ENCODE assay signal across 1 cellular context in genomic region chr1:230844561-230844960, GRCh38.
TF ChIP-seq lines count a peak whose summit lies in the region.

No MANE protein-coding gene starts in this region.

TF ChIP-seq in HepG2, 621 proteins besides CTCF, POLR2A, EP300 and RAD21:
- TF ChIP-seq ZBTB4 (CRISPR knock-in tag; IDR thresholded peaks at IDR 0.05; ENCODE audit: borderline replicate concordance) (no peak), DNMT3B (CRISPR knock-in tag; conservative IDR thresholded peaks at IDR 0.05) (no peak), SNAPC2 (CRISPR knock-in tag; IDR thresholded peaks at IDR 0.05) (no peak), ZNF367 (CRISPR knock-in tag; IDR thresholded peaks at IDR 0.05; ENCODE audit: borderline replicate concordance) (no peak), CSRNP2 (CRISPR knock-in tag; conservative IDR thresholded peaks at IDR 0.05; ENCODE audit: low read depth) (no peak), JUND (CRISPR knock-in tag; IDR thresholded peaks at IDR 0.05) (no peak), NFYC (CRISPR knock-in tag; IDR thresholded peaks at IDR 0.05) (no peak), KLF9 (CRISPR knock-in tag; IDR thresholded peaks at IDR 0.05; ENCODE audit: low read depth) (no peak), ZNF263 (CRISPR knock-in tag; IDR thresholded peaks at IDR 0.05) (no peak), REPIN1 (CRISPR knock-in tag; IDR thresholded peaks at IDR 0.05; ENCODE audit: borderline replicate concordance, low read depth) (no peak), HES4 (CRISPR knock-in tag; IDR thresholded peaks at IDR 0.05; ENCODE audit: borderline replicate concordance) (no peak), GPBP1L1 (CRISPR knock-in tag; IDR thresholded peaks at IDR 0.05) (no peak), ZFP36L1 (CRISPR knock-in tag; IDR thresholded peaks at IDR 0.05) (no peak)
- TF ChIP-seq, protein P1, sequence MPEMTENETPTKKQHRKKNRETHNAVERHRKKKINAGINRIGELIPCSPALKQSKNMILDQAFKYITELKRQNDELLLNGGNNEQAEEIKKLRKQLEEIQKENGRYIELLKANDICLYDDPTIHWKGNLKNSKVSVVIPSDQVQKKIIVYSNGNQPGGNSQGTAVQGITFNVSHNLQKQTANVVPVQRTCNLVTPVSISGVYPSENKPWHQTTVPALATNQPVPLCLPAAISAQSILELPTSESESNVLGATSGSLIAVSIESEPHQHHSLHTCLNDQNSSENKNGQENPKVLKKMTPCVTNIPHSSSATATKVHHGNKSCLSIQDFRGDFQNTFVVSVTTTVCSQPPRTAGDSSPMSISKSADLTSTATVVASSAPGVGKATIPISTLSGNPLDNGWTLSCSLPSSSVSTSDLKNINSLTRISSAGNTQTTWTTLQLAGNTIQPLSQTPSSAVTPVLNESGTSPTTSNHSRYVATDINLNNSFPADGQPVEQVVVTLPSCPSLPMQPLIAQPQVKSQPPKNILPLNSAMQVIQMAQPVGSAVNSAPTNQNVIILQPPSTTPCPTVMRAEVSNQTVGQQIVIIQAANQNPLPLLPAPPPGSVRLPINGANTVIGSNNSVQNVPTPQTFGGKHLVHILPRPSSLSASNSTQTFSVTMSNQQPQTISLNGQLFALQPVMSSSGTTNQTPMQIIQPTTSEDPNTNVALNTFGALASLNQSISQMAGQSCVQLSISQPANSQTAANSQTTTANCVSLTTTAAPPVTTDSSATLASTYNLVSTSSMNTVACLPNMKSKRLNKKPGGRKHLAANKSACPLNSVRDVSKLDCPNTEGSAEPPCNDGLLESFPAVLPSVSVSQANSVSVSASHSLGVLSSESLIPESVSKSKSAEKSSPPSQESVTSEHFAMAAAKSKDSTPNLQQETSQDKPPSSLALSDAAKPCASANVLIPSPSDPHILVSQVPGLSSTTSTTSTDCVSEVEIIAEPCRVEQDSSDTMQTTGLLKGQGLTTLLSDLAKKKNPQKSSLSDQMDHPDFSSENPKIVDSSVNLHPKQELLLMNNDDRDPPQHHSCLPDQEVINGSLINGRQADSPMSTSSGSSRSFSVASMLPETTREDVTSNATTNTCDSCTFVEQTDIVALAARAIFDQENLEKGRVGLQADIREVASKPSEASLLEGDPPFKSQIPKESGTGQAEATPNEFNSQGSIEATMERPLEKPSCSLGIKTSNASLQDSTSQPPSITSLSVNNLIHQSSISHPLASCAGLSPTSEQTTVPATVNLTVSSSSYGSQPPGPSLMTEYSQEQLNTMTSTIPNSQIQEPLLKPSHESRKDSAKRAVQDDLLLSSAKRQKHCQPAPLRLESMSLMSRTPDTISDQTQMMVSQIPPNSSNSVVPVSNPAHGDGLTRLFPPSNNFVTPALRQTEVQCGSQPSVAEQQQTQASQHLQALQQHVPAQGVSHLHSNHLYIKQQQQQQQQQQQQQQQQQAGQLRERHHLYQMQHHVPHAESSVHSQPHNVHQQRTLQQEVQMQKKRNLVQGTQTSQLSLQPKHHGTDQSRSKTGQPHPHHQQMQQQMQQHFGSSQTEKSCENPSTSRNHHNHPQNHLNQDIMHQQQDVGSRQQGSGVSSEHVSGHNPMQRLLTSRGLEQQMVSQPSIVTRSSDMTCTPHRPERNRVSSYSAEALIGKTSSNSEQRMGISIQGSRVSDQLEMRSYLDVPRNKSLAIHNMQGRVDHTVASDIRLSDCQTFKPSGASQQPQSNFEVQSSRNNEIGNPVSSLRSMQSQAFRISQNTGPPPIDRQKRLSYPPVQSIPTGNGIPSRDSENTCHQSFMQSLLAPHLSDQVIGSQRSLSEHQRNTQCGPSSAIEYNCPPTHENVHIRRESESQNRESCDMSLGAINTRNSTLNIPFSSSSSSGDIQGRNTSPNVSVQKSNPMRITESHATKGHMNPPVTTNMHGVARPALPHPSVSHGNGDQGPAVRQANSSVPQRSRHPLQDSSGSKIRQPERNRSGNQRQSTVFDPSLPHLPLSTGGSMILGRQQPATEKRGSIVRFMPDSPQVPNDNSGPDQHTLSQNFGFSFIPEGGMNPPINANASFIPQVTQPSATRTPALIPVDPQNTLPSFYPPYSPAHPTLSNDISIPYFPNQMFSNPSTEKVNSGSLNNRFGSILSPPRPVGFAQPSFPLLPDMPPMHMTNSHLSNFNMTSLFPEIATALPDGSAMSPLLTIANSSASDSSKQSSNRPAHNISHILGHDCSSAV (CRISPR knock-in tag; IDR thresholded peaks at IDR 0.05; ENCODE audit: borderline replicate concordance): no peak
- TF ChIP-seq, protein P2, sequence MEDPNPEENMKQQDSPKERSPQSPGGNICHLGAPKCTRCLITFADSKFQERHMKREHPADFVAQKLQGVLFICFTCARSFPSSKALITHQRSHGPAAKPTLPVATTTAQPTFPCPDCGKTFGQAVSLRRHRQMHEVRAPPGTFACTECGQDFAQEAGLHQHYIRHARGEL (CRISPR knock-in tag; IDR thresholded peaks at IDR 0.05): no peak
